16 cellular contexts compared by ENCODE assay signal in genomic region chr4:38314663-38315062, GRCh38.
DNase-seq lines count a peak whose midpoint lies in the region; ATAC-seq and TF ChIP-seq lines count a peak whose summit lies in the region.
"Had no signal": no experiment of that assay in that cellular context is flagged by ENCODE, and none has a peak within 500 bp of the region (broad histone marks: within the 10 kb centered on the region; RNA-seq: fewer than 3 reads in every experiment).

No MANE protein-coding gene starts in this region.

- TF ChIP-seq CTCF in WTC11 (IDR thresholded peaks at IDR 0.05), result no peak

- ATAC-seq in WTC11, result no peak
- ATAC-seq in GM18505 (IDR thresholded peaks at IDR 0.05; ENCODE audit: unreplicated experiment), result no peak
- ATAC-seq in HG03097 (IDR thresholded peaks at IDR 0.05; ENCODE audit: low FRiP score, unreplicated experiment), result no peak
- no peak for ATAC-seq in HG02970 (IDR thresholded peaks at IDR 0.05; ENCODE audit: low FRiP score, unreplicated experiment)
- ATAC-seq: CD8-positive, alpha-beta T cell; naive thymus-derived CD8-positive, alpha-beta T cell had no signal

- no peaks in the 10 kb centered on the region for H3K27me3 ChIP-seq in layer of hippocampus (ENCODE audit: control insufficient read depth, insufficient read depth, low read length)
- H3K27me3 ChIP-seq: brain microvascular endothelial cell, esophagus muscularis mucosa, SJSA1 had no signal

- H3K4me1 Mint-ChIP-seq in WTC11, result peaks cover 31% of the 10 kb centered on the region

- no peak overlapping the region for H3K27ac Mint-ChIP-seq in WTC11
- H3K27ac Mint-ChIP-seq: CD8-positive, alpha-beta T cell had no signal

- H3K36me3 Mint-ChIP-seq in WTC11, result peaks cover 2% of the 10 kb centered on the region; the same call in 1 of the 2 replicates
- H3K36me3 Mint-ChIP-seq: CD8-positive, alpha-beta T cell; naive thymus-derived CD8-positive, alpha-beta T cell had no signal

- CTCF ChIA-PET in WTC11 (lab: Charles Lee), result interaction anchor here (1.0 to 1.5 kb wide), 2 partner anchors 12 to 468 kb away, joined by 3 to 4 read pairs; partner anchors contain the start of gene TLR10

- H3K27me3 Mint-ChIP-seq in WTC11 (ENCODE audit: low read depth), result no peaks in the 10 kb centered on the region
- H3K27me3 Mint-ChIP-seq: naive thymus-derived CD8-positive, alpha-beta T cell had no signal

- no peak for TF ChIP-seq POLR2A in GM18505 (IDR thresholded peaks at IDR 0.05; ENCODE audit: borderline replicate concordance, extremely low read depth, insufficient read depth, insufficient read length)

- POLR2A ChIA-PET in WTC11 (lab: Charles Lee), result interaction anchor here (0.6 kb wide), 1 partner anchor 136 kb away, joined by 3 read pairs; no protein-coding TSS in a partner anchor

- peak overlapping the region; percentile 8 for H3K27ac ChIP-seq in layer of hippocampus (ENCODE audit: low read depth, low read length)
- peak overlapping the region; percentile 60 for H3K27ac ChIP-seq in temporal lobe (ENCODE audit: low read depth, low read length)
- H3K27ac ChIP-seq: brain microvascular endothelial cell, esophagus muscularis mucosa, SJSA1 had no signal

- H3K4me3 Mint-ChIP-seq in WTC11, result no peak overlapping the region
- H3K4me3 Mint-ChIP-seq: CD8-positive, alpha-beta T cell; naive thymus-derived CD8-positive, alpha-beta T cell had no signal

- H3K9me3 Mint-ChIP-seq in WTC11, result peaks cover 12% of the 10 kb centered on the region
- H3K9me3 Mint-ChIP-seq: CD8-positive, alpha-beta T cell; naive thymus-derived CD8-positive, alpha-beta T cell had no signal

- DNase-seq in M059J (ENCODE audit: low read depth) (peak; percentile 43), WTC11 (ENCODE audit: low spot score) (no peak), glomerular visceral epithelial cell (ENCODE audit: extremely low spot score) (no peak)
- DNase-seq: activated CD4-positive, CD25-positive, alpha-beta regulatory T cell; activated T-cell treated with anti-CD3 and anti-CD28 coated beads, Interleukin-2, amount 50 U/mL, for 48 hours; CD8-positive, alpha-beta T cell; naive thymus-derived CD8-positive, alpha-beta T cell; NCI-H446 treated with DMSO at 0.1 percent for 48 hours had no signal

TF ChIP-seq in WTC11, 78 proteins besides CTCF, POLR2A, EP300 and RAD21:
- TF ChIP-seq, protein P1, sequence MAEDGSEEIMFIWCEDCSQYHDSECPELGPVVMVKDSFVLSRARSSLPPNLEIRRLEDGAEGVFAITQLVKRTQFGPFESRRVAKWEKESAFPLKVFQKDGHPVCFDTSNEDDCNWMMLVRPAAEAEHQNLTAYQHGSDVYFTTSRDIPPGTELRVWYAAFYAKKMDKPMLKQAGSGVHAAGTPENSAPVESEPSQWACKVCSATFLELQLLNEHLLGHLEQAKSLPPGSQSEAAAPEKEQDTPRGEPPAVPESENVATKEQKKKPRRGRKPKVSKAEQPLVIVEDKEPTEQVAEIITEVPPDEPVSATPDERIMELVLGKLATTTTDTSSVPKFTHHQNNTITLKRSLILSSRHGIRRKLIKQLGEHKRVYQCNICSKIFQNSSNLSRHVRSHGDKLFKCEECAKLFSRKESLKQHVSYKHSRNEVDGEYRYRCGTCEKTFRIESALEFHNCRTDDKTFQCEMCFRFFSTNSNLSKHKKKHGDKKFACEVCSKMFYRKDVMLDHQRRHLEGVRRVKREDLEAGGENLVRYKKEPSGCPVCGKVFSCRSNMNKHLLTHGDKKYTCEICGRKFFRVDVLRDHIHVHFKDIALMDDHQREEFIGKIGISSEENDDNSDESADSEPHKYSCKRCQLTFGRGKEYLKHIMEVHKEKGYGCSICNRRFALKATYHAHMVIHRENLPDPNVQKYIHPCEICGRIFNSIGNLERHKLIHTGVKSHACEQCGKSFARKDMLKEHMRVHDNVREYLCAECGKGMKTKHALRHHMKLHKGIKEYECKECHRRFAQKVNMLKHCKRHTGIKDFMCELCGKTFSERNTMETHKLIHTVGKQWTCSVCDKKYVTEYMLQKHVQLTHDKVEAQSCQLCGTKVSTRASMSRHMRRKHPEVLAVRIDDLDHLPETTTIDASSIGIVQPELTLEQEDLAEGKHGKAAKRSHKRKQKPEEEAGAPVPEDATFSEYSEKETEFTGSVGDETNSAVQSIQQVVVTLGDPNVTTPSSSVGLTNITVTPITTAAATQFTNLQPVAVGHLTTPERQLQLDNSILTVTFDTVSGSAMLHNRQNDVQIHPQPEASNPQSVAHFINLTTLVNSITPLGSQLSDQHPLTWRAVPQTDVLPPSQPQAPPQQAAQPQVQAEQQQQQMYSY (CRISPR knock-in tag; IDR thresholded peaks at IDR 0.05), result peak; percentile 81
- TF ChIP-seq ZNF396 (CRISPR knock-in tag; IDR thresholded peaks at IDR 0.05; ENCODE audit: borderline replicate concordance), result no peak
- TF ChIP-seq ZNF532 (CRISPR knock-in tag; IDR thresholded peaks at IDR 0.05; ENCODE audit: borderline replicate concordance), result no peak
- TF ChIP-seq, protein P2, sequence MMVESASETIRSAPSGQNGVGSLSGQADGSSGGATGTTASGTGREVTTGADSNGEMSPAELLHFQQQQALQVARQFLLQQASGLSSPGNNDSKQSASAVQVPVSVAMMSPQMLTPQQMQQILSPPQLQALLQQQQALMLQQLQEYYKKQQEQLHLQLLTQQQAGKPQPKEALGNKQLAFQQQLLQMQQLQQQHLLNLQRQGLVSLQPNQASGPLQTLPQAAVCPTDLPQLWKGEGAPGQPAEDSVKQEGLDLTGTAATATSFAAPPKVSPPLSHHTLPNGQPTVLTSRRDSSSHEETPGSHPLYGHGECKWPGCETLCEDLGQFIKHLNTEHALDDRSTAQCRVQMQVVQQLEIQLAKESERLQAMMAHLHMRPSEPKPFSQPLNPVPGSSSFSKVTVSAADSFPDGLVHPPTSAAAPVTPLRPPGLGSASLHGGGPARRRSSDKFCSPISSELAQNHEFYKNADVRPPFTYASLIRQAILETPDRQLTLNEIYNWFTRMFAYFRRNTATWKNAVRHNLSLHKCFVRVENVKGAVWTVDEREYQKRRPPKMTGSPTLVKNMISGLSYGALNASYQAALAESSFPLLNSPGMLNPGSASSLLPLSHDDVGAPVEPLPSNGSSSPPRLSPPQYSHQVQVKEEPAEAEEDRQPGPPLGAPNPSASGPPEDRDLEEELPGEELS (CRISPR knock-in tag; IDR thresholded peaks at IDR 0.05), result no peak
TF ChIP-seq in WTC11: peak in this region for 1.
